Comparison of ENCODE assay signal across 2 cellular contexts in genomic region chr4:154549894-154550790, GRCh38.
TF ChIP-seq lines count a peak whose summit lies in the region.

Gene PLRG1 (minus strand): TSS chr4:154550400. CDS start chr4:154550308, 92 bp downstream.

TF ChIP-seq in HCT116, 20 proteins besides CTCF, POLR2A, EP300 and RAD21 (continued from another document):
- TF ChIP-seq ZNF274 (IDR thresholded peaks at IDR 0.05; ENCODE audit: low read depth, low read length) (no peak), REST (IDR thresholded peaks at IDR 0.05; ENCODE audit: low read depth) (no peak), TCF7L2 (IDR thresholded peaks at IDR 0.05; ENCODE audit: borderline replicate concordance, extremely low read depth, insufficient read depth, insufficient read length) (peak; percentile 13), FOSL1 (IDR thresholded peaks at IDR 0.05; ENCODE audit: low read depth) (no peak), CBX3 (IDR thresholded peaks at IDR 0.05; ENCODE audit: low read depth) (0 out of 2 replicates have a peak, but pooled peaks have one; percentile 13), JUND (IDR thresholded peaks at IDR 0.05) (no peak), ZBTB33 (IDR thresholded peaks at IDR 0.05; ENCODE audit: extremely low read depth, insufficient replicate concordance, low read length) (no peak), CEBPB (IDR thresholded peaks at IDR 0.05; ENCODE audit: low read depth) (peak; percentile 62), SP1 (IDR thresholded peaks at IDR 0.05; ENCODE audit: low read depth) (no peak), EZH2 (IDR thresholded peaks at IDR 0.05) (no peak), SIN3A (IDR thresholded peaks at IDR 0.05; ENCODE audit: low read depth) (peak; percentile 64)

TF ChIP-seq in neural cell, 6 proteins besides CTCF, POLR2A, EP300 and RAD21 (continued from another document):
- no peak for TF ChIP-seq REST (IDR thresholded peaks at IDR 0.05; ENCODE audit: borderline replicate concordance)
TF ChIP-seq in neural cell: peak in this region for 4.
